8 cellular contexts compared by ENCODE assay signal in the genomic region with DNA sequence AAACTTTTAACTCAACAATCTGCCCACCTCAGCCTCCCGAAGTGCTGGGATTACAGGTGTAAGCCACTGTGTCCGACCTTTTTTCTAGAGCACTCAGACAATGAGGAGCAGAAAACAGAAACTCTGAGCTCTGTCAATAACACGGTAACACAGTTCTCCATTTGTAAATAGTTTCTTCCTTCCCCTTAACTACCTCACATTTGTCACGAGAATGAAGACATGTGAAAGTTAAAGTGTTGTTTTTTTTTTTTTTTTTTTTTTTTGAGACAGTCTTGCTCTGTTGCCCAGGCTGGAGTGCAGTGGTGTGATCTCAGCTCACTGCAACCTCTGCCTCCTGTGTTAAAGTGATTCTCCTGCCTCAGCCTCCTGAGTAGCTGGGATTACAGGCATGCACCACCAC. TPM values are rescaled to one million over a fixed set of nuclear protein-coding genes. Genes with fewer than 3 reads are reported as not detected.
DNase-seq lines count a peak whose midpoint lies in the region; ATAC-seq lines count a peak whose summit lies in the region.
"Not testable (repeated sequence)": the region's sequence is repeated elsewhere in the genome, so short reads cannot be mapped to it uniquely, and the experiment has no call there.

No MANE protein-coding gene starts in this region.

- not testable (repeated sequence) for H3K27me3 Mint-ChIP-seq in T-helper 17 cell; activated T-cell treated with anti-CD3 and anti-CD28 coated beads, Interleukin-2, amount 50 U/mL, for 24 hours; activated naive CD8-positive, alpha-beta T cell treated with anti-CD3 and anti-CD28 coated beads for 36 hours; dendritic cell treated with granulocyte-macrophage colony-stimulating factor and Interleukin-4, amounts not matched to agents 40 ng/mL and 50 ng/mL, for 4 days; naive B cell

- H3K9me3 ChIP-seq in T-helper 17 cell (ENCODE audit: control insufficient read depth, low read length, poor library complexity, severe bottlenecking): not testable (repeated sequence)

- H3K27ac Mint-ChIP-seq in T-helper 17 cell (peak overlapping the region; percentile 14), naive B cell (peak overlapping the region in 2 of 6 donors; percentile 6 to 81)
- peak overlapping the region; percentile 71 for H3K27ac Mint-ChIP-seq in activated T-cell treated with anti-CD3 and anti-CD28 coated beads, Interleukin-2, amount 50 U/mL, for 24 hours
- H3K27ac Mint-ChIP-seq in activated naive CD8-positive, alpha-beta T cell treated with anti-CD3 and anti-CD28 coated beads for 36 hours: peak overlapping the region; percentile 54
- H3K27ac Mint-ChIP-seq in dendritic cell treated with granulocyte-macrophage colony-stimulating factor and Interleukin-4, amounts not matched to agents 40 ng/mL and 50 ng/mL, for 4 days: peak overlapping the region; percentile 39
- peak overlapping the region; percentile 37 for H3K27ac Mint-ChIP-seq in stimulated activated effector memory CD8-positive, alpha-beta T cell treated with anti-CD3 and anti-CD28 coated beads, Interleukin-12 subunit alpha, Interleukin-12 subunit beta, amount 100 ng/mL, for 72 hours

- H3K4me1 Mint-ChIP-seq in T-helper 17 cell: peaks cover 33% of the 10 kb centered on the region
- H3K4me1 Mint-ChIP-seq in activated T-cell treated with anti-CD3 and anti-CD28 coated beads, Interleukin-2, amount 50 U/mL, for 24 hours (ENCODE audit: low read depth): peaks cover 80% of the 10 kb centered on the region
- H3K4me1 Mint-ChIP-seq in activated naive CD8-positive, alpha-beta T cell treated with anti-CD3 and anti-CD28 coated beads for 36 hours: peaks cover 67% of the 10 kb centered on the region
- H3K4me1 Mint-ChIP-seq in dendritic cell treated with granulocyte-macrophage colony-stimulating factor and Interleukin-4, amounts not matched to agents 40 ng/mL and 50 ng/mL, for 4 days (ENCODE audit: low read depth): not testable (repeated sequence)
- peaks cover 4 to 16% (median 13%) of the 10 kb centered on the region in 3 donors for H3K4me1 Mint-ChIP-seq in naive B cell
- peaks cover 54% of the 10 kb centered on the region for H3K4me1 Mint-ChIP-seq in stimulated activated effector memory CD8-positive, alpha-beta T cell treated with anti-CD3 and anti-CD28 coated beads, Interleukin-12 subunit alpha, Interleukin-12 subunit beta, amount 100 ng/mL, for 72 hours

- not testable (repeated sequence) for H3K4me3 Mint-ChIP-seq in T-helper 17 cell; activated naive CD8-positive, alpha-beta T cell treated with anti-CD3 and anti-CD28 coated beads for 36 hours; dendritic cell treated with granulocyte-macrophage colony-stimulating factor and Interleukin-4, amounts not matched to agents 40 ng/mL and 50 ng/mL, for 4 days; stimulated activated effector memory CD8-positive, alpha-beta T cell treated with anti-CD3 and anti-CD28 coated beads, Interleukin-12 subunit alpha, Interleukin-12 subunit beta, amount 100 ng/mL, for 72 hours
- H3K4me3 Mint-ChIP-seq in activated T-cell treated with anti-CD3 and anti-CD28 coated beads, Interleukin-2, amount 50 U/mL, for 24 hours: peak overlapping the region; percentile 23
- H3K4me3 Mint-ChIP-seq in naive B cell: peak overlapping the region in 2 of 8 donors; percentile 18 to 42

- ATAC-seq in GM21619 (IDR thresholded peaks at IDR 0.05; ENCODE audit: unreplicated experiment): peak; percentile 44
- ATAC-seq in T-helper 17 cell; stimulated activated effector memory CD8-positive, alpha-beta T cell treated with anti-CD3 and anti-CD28 coated beads, Interleukin-12 subunit alpha, Interleukin-12 subunit beta, amount 100 ng/mL, for 72 hours: not testable (repeated sequence)
- peak; percentile 11 to 18 for ATAC-seq in naive B cell (ENCODE audit: low read depth in 2 of 2)

- intact Hi-C loops in dendritic cell treated with granulocyte-macrophage colony-stimulating factor and Interleukin-4, amounts not matched to agents 40 ng/mL and 50 ng/mL, for 4 days (cut with micrococcal nuclease): loop anchor here (10.0 kb wide), 1 partner anchor 77 kb away; no protein-coding TSS in a partner anchor

- not testable (repeated sequence) for H3K36me3 Mint-ChIP-seq in T-helper 17 cell (ENCODE audit: low read depth)
- H3K36me3 Mint-ChIP-seq in activated T-cell treated with anti-CD3 and anti-CD28 coated beads, Interleukin-2, amount 50 U/mL, for 24 hours (ENCODE audit: low read depth): peaks cover 99% of the 10 kb centered on the region
- peaks cover 82% of the 10 kb centered on the region for H3K36me3 Mint-ChIP-seq in activated naive CD8-positive, alpha-beta T cell treated with anti-CD3 and anti-CD28 coated beads for 36 hours
- peaks cover 100% of the 10 kb centered on the region for H3K36me3 Mint-ChIP-seq in dendritic cell treated with granulocyte-macrophage colony-stimulating factor and Interleukin-4, amounts not matched to agents 40 ng/mL and 50 ng/mL, for 4 days (ENCODE audit: low read depth)
- H3K36me3 Mint-ChIP-seq in naive B cell: peaks cover 0 to 24% of the 10 kb centered on the region in 2 donors
- peaks cover 100% of the 10 kb centered on the region for H3K36me3 Mint-ChIP-seq in stimulated activated effector memory CD8-positive, alpha-beta T cell treated with anti-CD3 and anti-CD28 coated beads, Interleukin-12 subunit alpha, Interleukin-12 subunit beta, amount 100 ng/mL, for 72 hours

- DNase-seq in CD1c-positive myeloid dendritic cell (ENCODE audit: extremely low spot score): peak; percentile 18
- DNase-seq in T-helper 17 cell; activated T-cell treated with anti-CD3 and anti-CD28 coated beads, Interleukin-2, amount 50 U/mL, for 24 hours; activated naive CD8-positive, alpha-beta T cell treated with anti-CD3 and anti-CD28 coated beads for 36 hours; naive B cell; stimulated activated effector memory CD8-positive, alpha-beta T cell treated with anti-CD3 and anti-CD28 coated beads, Interleukin-12 subunit alpha, Interleukin-12 subunit beta, amount 100 ng/mL, for 72 hours (ENCODE audit: low spot score in 2 of 2): not testable (repeated sequence)

- not testable (repeated sequence) for H3K9me3 Mint-ChIP-seq in activated T-cell treated with anti-CD3 and anti-CD28 coated beads, Interleukin-2, amount 50 U/mL, for 24 hours; activated naive CD8-positive, alpha-beta T cell treated with anti-CD3 and anti-CD28 coated beads for 36 hours; dendritic cell treated with granulocyte-macrophage colony-stimulating factor and Interleukin-4, amounts not matched to agents 40 ng/mL and 50 ng/mL, for 4 days; naive B cell; stimulated activated effector memory CD8-positive, alpha-beta T cell treated with anti-CD3 and anti-CD28 coated beads, Interleukin-12 subunit alpha, Interleukin-12 subunit beta, amount 100 ng/mL, for 72 hours

RNA-seq across cellular contexts. Expression of a gene that starts 12.5 kb away (rescaled TPM):
- total RNA-seq in T-helper 17 cell: 100 to 1,000 TPM; 129 to 131 TPM
- 100 to 1,000 TPM; 624 to 628 TPM for total RNA-seq in activated naive CD8-positive, alpha-beta T cell treated with anti-CD3 and anti-CD28 coated beads for 36 hours
- polyA plus RNA-seq in naive B cell (ENCODE audit: low read depth in 6 of 6): 100 to 1,000 TPM in 5 of 6 donors, 10 to 100 TPM in 1; 93.7 to 147 (median 125) TPM

Comparison
In these comparisons a context has a peak if more than half of its experiments do, and no peak if none do; other contexts are left out.
1. RNA of a gene that starts 12.5 kb away (total RNA-seq): 624 to 628 TPM in activated naive CD8-positive, alpha-beta T cell treated with anti-CD3 and anti-CD28 coated beads for 36 hours; 129 to 131 TPM in T-helper 17 cell; every median in the first group is over 4 times any median in the second.